15 cellular contexts compared by ENCODE assay signal in the genomic region with DNA sequence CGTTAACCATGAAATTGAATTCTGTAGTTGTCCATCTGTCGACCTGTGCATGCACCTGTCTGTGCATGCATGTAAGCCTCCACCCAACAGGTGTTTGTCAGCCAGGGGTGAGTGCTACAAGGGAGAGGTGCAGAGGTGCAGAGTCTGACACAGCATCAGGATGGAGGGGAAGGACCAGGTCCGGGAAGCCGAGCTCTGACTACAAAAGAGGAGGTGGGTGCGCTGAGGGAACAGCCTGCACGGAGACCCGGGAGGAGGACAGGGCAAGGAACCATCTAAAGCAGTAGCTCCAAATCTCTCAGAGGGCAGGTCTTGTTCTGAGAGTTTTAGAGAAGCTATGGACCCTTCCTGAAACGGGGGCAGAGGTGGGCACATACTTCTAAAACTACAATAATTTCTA.
"Had no signal": no experiment of that assay in that cellular context is flagged by ENCODE, and none has a peak within 500 bp of the region (broad histone marks: within the 10 kb centered on the region; RNA-seq: fewer than 3 reads in every experiment).

No MANE protein-coding gene starts in this region.

- H3K9me3 Mint-ChIP-seq: activated CD4-positive, alpha-beta memory T cell treated with anti-CD3 and anti-CD28 coated beads for 36 hours; activated naive CD4-positive, alpha-beta T cell treated with anti-CD3 and anti-CD28 coated beads, Interleukin-2, amount 10 ng/mL, durations not matched to agents 7 days and 5 days; activated T-cell treated with anti-CD3 and anti-CD28 coated beads, Interleukin-2, amount 50 U/mL, for 24 hours; neural progenitor cell; T-helper 2 cell treated with Interferon-gamma antibody and Interleukin-4, amounts not matched to agents 5 μg/mL and 100 μg/mL, for 36 hours had no signal

- H3K4me1 ChIP-seq: neural progenitor cell had no signal

- H3K9ac ChIP-seq: neural progenitor cell had no signal

- DNase-seq: activated CD4-positive, alpha-beta memory T cell treated with anti-CD3 and anti-CD28 coated beads for 36 hours; activated naive CD4-positive, alpha-beta T cell treated with anti-CD3 and anti-CD28 coated beads, Interleukin-2, amount 10 ng/mL, durations not matched to agents 7 days and 5 days; activated T-cell treated with anti-CD3 and anti-CD28 coated beads, Interleukin-2, amount 50 U/mL, for 24 hours; esophagus squamous epithelium; midbrain; ovary; stimulated activated CD4-positive, alpha-beta T cell treated with anti-CD3 and anti-CD28 coated beads, Interleukin-1b, Interleukin-23, amount 100 ng/mL, for 48 hours; stomach; thyroid gland; uterus had no signal

- ATAC-seq: sciatic nerve had no signal

- H3K36me3 ChIP-seq: neural progenitor cell, ovary, uterus had no signal

- H3K9me3 ChIP-seq: esophagus squamous epithelium, ovary, stomach, thyroid gland, uterus had no signal

- H3K4me3 Mint-ChIP-seq: activated CD4-positive, alpha-beta memory T cell treated with anti-CD3 and anti-CD28 coated beads for 36 hours; activated naive CD4-positive, alpha-beta T cell treated with anti-CD3 and anti-CD28 coated beads, Interleukin-2, amount 10 ng/mL, durations not matched to agents 7 days and 5 days; activated T-cell treated with anti-CD3 and anti-CD28 coated beads, Interleukin-2, amount 50 U/mL, for 24 hours; neural progenitor cell; T-helper 2 cell treated with Interferon-gamma antibody and Interleukin-4, amounts not matched to agents 5 μg/mL and 100 μg/mL, for 36 hours had no signal

- H3K4me3 ChIP-seq: esophagus squamous epithelium, lung, neural progenitor cell, ovary, stomach, thyroid gland, uterus had no signal

- H2AFZ ChIP-seq: neural progenitor cell had no signal

- H3K27me3 ChIP-seq: esophagus squamous epithelium, neural progenitor cell, ovary, stomach, thyroid gland, uterus had no signal

- H3K27ac ChIP-seq: neural progenitor cell, ovary, thyroid gland, uterus, VCaP had no signal

- H3K27ac Mint-ChIP-seq: activated CD4-positive, alpha-beta memory T cell treated with anti-CD3 and anti-CD28 coated beads for 36 hours; activated naive CD4-positive, alpha-beta T cell treated with anti-CD3 and anti-CD28 coated beads, Interleukin-2, amount 10 ng/mL, durations not matched to agents 7 days and 5 days; activated T-cell treated with anti-CD3 and anti-CD28 coated beads, Interleukin-2, amount 50 U/mL, for 24 hours; neural progenitor cell had no signal

- H3K4me2 ChIP-seq: neural progenitor cell had no signal

- H3K36me3 Mint-ChIP-seq: activated naive CD4-positive, alpha-beta T cell treated with anti-CD3 and anti-CD28 coated beads, Interleukin-2, amount 10 ng/mL, durations not matched to agents 7 days and 5 days had no signal
